In genomic region chr14:35921745-35922144, GRCh38 we compare ENCODE assay signal across 28 cellular contexts.
"Had no signal": no experiment of that assay in that cellular context is flagged by ENCODE, and none has a peak within 500 bp of the region (broad histone marks: within the 10 kb centered on the region; RNA-seq: fewer than 3 reads in every experiment).

No MANE protein-coding gene starts in this region.

- H3K27ac ChIP-seq: ascending aorta, cardiac muscle cell, SJCRH30, SK-N-MC, WERI-Rb-1 had no signal

- H3K4me3 Mint-ChIP-seq: activated CD4-positive, alpha-beta T cell treated with anti-CD3 and anti-CD28 coated beads, Interleukin-2, amount 10 ng/mL, durations not matched to agents 24 days and 14 days; activated CD8-positive, alpha-beta memory T cell treated with anti-CD3 and anti-CD28 coated beads, Interleukin-2, amount 10 ng/mL, durations not matched to agents 7 days and 5 days; activated naive CD4-positive, alpha-beta T cell treated with anti-CD3 and anti-CD28 coated beads, Interleukin-2, amount 50 U/mL, for 24 hours; activated naive CD8-positive, alpha-beta T cell treated with anti-CD3 and anti-CD28 coated beads, Interleukin-2, amount 10 ng/mL, durations not matched to agents 7 days and 5 days had no signal

- ATAC-seq: activated CD8-positive, alpha-beta memory T cell treated with anti-CD3 and anti-CD28 coated beads, Interleukin-2, amount 10 ng/mL, durations not matched to agents 7 days and 5 days; Panc1 had no signal

- H3K36me3 ChIP-seq: ascending aorta, cardiac muscle cell, MG63, SJCRH30, WERI-Rb-1 had no signal

- H3K4me1 ChIP-seq: ascending aorta, SJCRH30 had no signal

- H3K27me3 Mint-ChIP-seq: activated naive CD4-positive, alpha-beta T cell treated with anti-CD3 and anti-CD28 coated beads, Interleukin-2, amount 50 U/mL, for 24 hours; activated naive CD8-positive, alpha-beta T cell treated with anti-CD3 and anti-CD28 coated beads, Interleukin-2, amount 10 ng/mL, durations not matched to agents 7 days and 5 days had no signal

- H3K4me3 ChIP-seq: ascending aorta, cardiac muscle cell, MG63, SJCRH30, SK-N-MC had no signal

- H3K9me3 ChIP-seq: ascending aorta, MG63, SJCRH30 had no signal

- DNase-seq: activated CD4-positive, alpha-beta T cell treated with anti-CD3 and anti-CD28 coated beads, Interleukin-2, amount 10 ng/mL, durations not matched to agents 24 days and 14 days; activated CD4-positive, alpha-beta T cell treated with anti-CD3 and anti-CD28 coated beads, Interleukin-2, amount 50 U/mL, for 48 hours; activated CD8-positive, alpha-beta memory T cell treated with anti-CD3 and anti-CD28 coated beads for 24 hours; activated CD8-positive, alpha-beta memory T cell treated with anti-CD3 and anti-CD28 coated beads, Interleukin-2, amount 10 ng/mL, durations not matched to agents 7 days and 5 days; activated CD8-positive, alpha-beta memory T cell treated with anti-CD3 and anti-CD28 coated beads, Interleukin-2, amount 50 U/mL, for 48 hours; activated effector memory CD4-positive, alpha-beta T cell treated with Interleukin-2 at 50 U/mL for 16 hours; activated naive CD8-positive, alpha-beta T cell treated with anti-CD3 and anti-CD28 coated beads, Interleukin-2, amount 10 ng/mL, durations not matched to agents 7 days and 5 days; activated T-cell treated with anti-CD3 and anti-CD28 coated beads, Interleukin-2, amount 50 U/mL, for 48 hours; amygdala; Kasumi-1; KBM-7; MG63; MV-4-11; NCI-H1092; NCI-H1436 treated with DMSO at 0.1 percent for 48 hours; NCI-H1694 treated with DMSO at 0.1 percent for 48 hours; NCI-H2029; NCI-H345; NCI-H524 treated with DMSO at 0.1 percent for 48 hours; SHP77; T1000; WERI-Rb-1 had no signal

- H3K27ac Mint-ChIP-seq: activated CD4-positive, alpha-beta T cell treated with anti-CD3 and anti-CD28 coated beads, Interleukin-2, amount 10 ng/mL, durations not matched to agents 24 days and 14 days; activated CD8-positive, alpha-beta memory T cell treated with anti-CD3 and anti-CD28 coated beads, Interleukin-2, amount 10 ng/mL, durations not matched to agents 7 days and 5 days; activated naive CD4-positive, alpha-beta T cell treated with anti-CD3 and anti-CD28 coated beads, Interleukin-2, amount 50 U/mL, for 24 hours; activated naive CD8-positive, alpha-beta T cell treated with anti-CD3 and anti-CD28 coated beads, Interleukin-2, amount 10 ng/mL, durations not matched to agents 7 days and 5 days had no signal

- H3K27me3 ChIP-seq: ascending aorta, cardiac muscle cell, MG63, SJCRH30 had no signal

- H3K4me1 Mint-ChIP-seq: activated CD4-positive, alpha-beta T cell treated with anti-CD3 and anti-CD28 coated beads, Interleukin-2, amount 10 ng/mL, durations not matched to agents 24 days and 14 days; activated naive CD4-positive, alpha-beta T cell treated with anti-CD3 and anti-CD28 coated beads, Interleukin-2, amount 50 U/mL, for 24 hours had no signal
